In the genomic region with DNA sequence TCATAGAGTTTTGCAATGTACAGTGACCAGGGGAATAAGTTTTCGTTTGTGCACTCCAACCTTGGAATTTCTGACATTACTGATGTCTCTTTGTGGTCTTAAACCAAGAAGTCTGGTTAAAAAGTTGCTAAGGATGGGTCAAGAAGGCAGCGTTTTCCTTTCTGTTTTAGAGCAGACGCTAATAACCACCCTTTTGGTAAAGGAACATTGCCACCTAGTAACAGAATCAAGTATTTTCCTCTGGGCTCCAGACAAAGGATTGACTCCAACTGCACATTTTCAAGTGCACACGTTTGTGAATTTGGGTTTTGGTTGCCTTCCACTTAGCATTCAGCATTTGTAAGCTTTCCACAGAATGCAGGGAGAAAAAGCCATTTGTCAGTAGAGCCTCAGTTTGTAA, we compare ENCODE assay signal across 8 cellular contexts. TPM values are rescaled to one million over a fixed set of nuclear protein-coding genes. Genes with fewer than 3 reads are reported as not detected.
A peak's percentile ranks its signal among the peaks of the same experiment; 100 is the strongest.
DNase-seq lines count a peak whose midpoint lies in the region; TF ChIP-seq lines count a peak whose summit lies in the region.

No MANE protein-coding gene starts in this region.

- POLR2A ChIA-PET in activated CD4-positive, alpha-beta T cell treated with anti-CD3 and anti-CD28 coated beads, Interleukin-2, amount 10 ng/mL, durations not matched to agents 7 days and 5 days (lab: Charles Lee), result no interaction called here

- H3K9me3 ChIP-seq in left ventricle myocardium inferior (replicated peaks), result no peaks in the 10 kb centered on the region

- H3K27ac Mint-ChIP-seq in activated CD4-positive, alpha-beta T cell treated with anti-CD3 and anti-CD28 coated beads, Interleukin-2, amount 10 ng/mL, durations not matched to agents 7 days and 5 days, result peak overlapping the region; percentile 20

- H3K4me3 ChIP-seq in epithelial cell of proximal tubule (ENCODE audit: low read depth, low read length), result no peak overlapping the region
- no peak overlapping the region for H3K4me3 ChIP-seq in left ventricle myocardium inferior

- DNase-seq in activated CD4-positive, alpha-beta T cell treated with anti-CD3 and anti-CD28 coated beads, Interleukin-2, amount 10 ng/mL, durations not matched to agents 7 days and 5 days, result peak; percentile 12
- no peak for DNase-seq in activated CD4-positive, alpha-beta T cell treated with anti-CD3 and anti-CD28 coated beads, Interleukin-2, amount 50 U/mL, for 4 hours
- DNase-seq in NCI-H2227 treated with DMSO at 0.1 percent for 48 hours (lab: John Stamatoyannopoulos, UW), result peak; percentile 24
- DNase-seq in epithelial cell of proximal tubule (ENCODE audit: low read depth), result no peak
- peak; percentile 82 for DNase-seq in renal cortical epithelial cell (ENCODE audit: low read depth)
- DNase-seq in mesenteric fat pad (ENCODE audit: low spot score), result no peak
- no peak for DNase-seq in germinal center (ENCODE audit: low spot score)
- no peak for DNase-seq in left ventricle myocardium inferior

- no peaks in the 10 kb centered on the region for H3K4me1 ChIP-seq in left ventricle myocardium inferior

- H3K27ac ChIP-seq in left ventricle myocardium inferior (replicated peaks), result no peak overlapping the region

- H3K36me3 ChIP-seq in left ventricle myocardium inferior, result no peaks in the 10 kb centered on the region

- no peak overlapping the region for H3K4me3 Mint-ChIP-seq in activated CD4-positive, alpha-beta T cell treated with anti-CD3 and anti-CD28 coated beads, Interleukin-2, amount 10 ng/mL, durations not matched to agents 7 days and 5 days

- CTCF ChIA-PET in activated CD4-positive, alpha-beta T cell treated with anti-CD3 and anti-CD28 coated beads, Interleukin-2, amount 10 ng/mL, durations not matched to agents 7 days and 5 days (lab: Charles Lee), result interaction anchor here (1.2 kb wide), 1 partner anchor 23 kb away, joined by 3 read pairs; no protein-coding TSS in a partner anchor

- H3K9me3 Mint-ChIP-seq in activated CD4-positive, alpha-beta T cell treated with anti-CD3 and anti-CD28 coated beads, Interleukin-2, amount 10 ng/mL, durations not matched to agents 7 days and 5 days, result no peaks in the 10 kb centered on the region

- peaks cover 42% of the 10 kb centered on the region for H3K4me1 Mint-ChIP-seq in activated CD4-positive, alpha-beta T cell treated with anti-CD3 and anti-CD28 coated beads, Interleukin-2, amount 10 ng/mL, durations not matched to agents 7 days and 5 days

- H3K27me3 Mint-ChIP-seq in activated CD4-positive, alpha-beta T cell treated with anti-CD3 and anti-CD28 coated beads, Interleukin-2, amount 10 ng/mL, durations not matched to agents 7 days and 5 days, result no peaks in the 10 kb centered on the region

- H3K36me3 Mint-ChIP-seq in activated CD4-positive, alpha-beta T cell treated with anti-CD3 and anti-CD28 coated beads, Interleukin-2, amount 10 ng/mL, durations not matched to agents 7 days and 5 days (ENCODE audit: low read depth), result no peaks in the 10 kb centered on the region

- no peaks in the 10 kb centered on the region for H3K27me3 ChIP-seq in left ventricle myocardium inferior (ENCODE audit: low read depth)

- intact Hi-C loops in left ventricle myocardium inferior (cut with micrococcal nuclease), result no loop called here

- TF ChIP-seq CTCF in epithelial cell of proximal tubule (conservative IDR thresholded peaks at IDR 0.05; ENCODE audit: low read depth, low read length), result peak; percentile 62
- TF ChIP-seq CTCF in left ventricle myocardium inferior (IDR thresholded peaks at IDR 0.05; ENCODE audit: borderline replicate concordance), result no peak

RNA-seq across cellular contexts. Expression of gene CEP78, which starts 22.2 kb away (rescaled TPM):
- total RNA-seq in activated CD4-positive, alpha-beta T cell treated with anti-CD3 and anti-CD28 coated beads, Interleukin-2, amount 10 ng/mL, durations not matched to agents 7 days and 5 days, result 10 to 100 TPM; 56.3 to 57.6 TPM
- 32.2 and 39.0 TPM in 2 replicates for total RNA-seq in epithelial cell of proximal tubule
- 11.0 and 16.7 TPM in 2 replicates for total RNA-seq in renal cortical epithelial cell
- 9.4 TPM for total RNA-seq in mesenteric fat pad
- total RNA-seq in left ventricle myocardium inferior, result 3.4 TPM

Comparison
In these comparisons a context has a peak if more than half of its experiments do, and no peak if none do; other contexts are left out.
1. DNase-seq: peak in activated CD4-positive, alpha-beta T cell treated with anti-CD3 and anti-CD28 coated beads, Interleukin-2, amount 10 ng/mL, durations not matched to agents 7 days and 5 days (single experiment), NCI-H2227 treated with DMSO at 0.1 percent for 48 hours (single experiment) and renal cortical epithelial cell (single experiment); none in activated CD4-positive, alpha-beta T cell treated with anti-CD3 and anti-CD28 coated beads, Interleukin-2, amount 50 U/mL, for 4 hours (0 of 2), epithelial cell of proximal tubule (single experiment), mesenteric fat pad (single experiment), germinal center (single experiment) and left ventricle myocardium inferior (single experiment).